1 cellular context compared by ENCODE assay signal in genomic region chr17:41380091-41380490, GRCh38.
TF ChIP-seq lines count a peak whose summit lies in the region.

No MANE protein-coding gene starts in this region.

TF ChIP-seq in A549, 52 proteins besides CTCF, POLR2A, EP300 and RAD21:
- TF ChIP-seq MAX (IDR thresholded peaks at IDR 0.05) (peak; percentile 54), JUNB (IDR thresholded peaks at IDR 0.05) (peak; percentile 52; the same call in 1 of the 2 replicates), MAFK (IDR thresholded peaks at IDR 0.05; ENCODE audit: partially characterized antibody) (peak; percentile 27), FOSL2 (IDR thresholded peaks at IDR 0.05) (peak; percentile 37; the same call in 1 of the 2 replicates), FOSL2 (CRISPR knock-in tag; IDR thresholded peaks at IDR 0.05) (peak; percentile 43; the same call in 1 of the 2 replicates), GATA3 (IDR thresholded peaks at IDR 0.05; ENCODE audit: borderline replicate concordance) (peak; percentile 36; the same call in 1 of the 2 replicates)
- TF ChIP-seq, protein P1, sequence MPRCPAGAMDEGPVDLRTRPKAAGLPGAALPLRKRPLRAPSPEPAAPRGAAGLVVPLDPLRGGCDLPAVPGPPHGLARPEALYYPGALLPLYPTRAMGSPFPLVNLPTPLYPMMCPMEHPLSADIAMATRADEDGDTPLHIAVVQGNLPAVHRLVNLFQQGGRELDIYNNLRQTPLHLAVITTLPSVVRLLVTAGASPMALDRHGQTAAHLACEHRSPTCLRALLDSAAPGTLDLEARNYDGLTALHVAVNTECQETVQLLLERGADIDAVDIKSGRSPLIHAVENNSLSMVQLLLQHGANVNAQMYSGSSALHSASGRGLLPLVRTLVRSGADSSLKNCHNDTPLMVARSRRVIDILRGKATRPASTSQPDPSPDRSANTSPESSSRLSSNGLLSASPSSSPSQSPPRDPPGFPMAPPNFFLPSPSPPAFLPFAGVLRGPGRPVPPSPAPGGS (IDR thresholded peaks at IDR 0.05): 0 out of 3 replicates have a peak, but pooled peaks have one; percentile 45
